In genomic region chr21:31288191-31288590, GRCh38 we compare ENCODE assay signal across 36 cellular contexts.
"Had no signal": no experiment of that assay in that cellular context is flagged by ENCODE, and none has a peak within 500 bp of the region (broad histone marks: within the 10 kb centered on the region; RNA-seq: fewer than 3 reads in every experiment).

No MANE protein-coding gene starts in this region.

- H3K4me3 Mint-ChIP-seq: activated B cell treated with CpG ODN at 0.5 μM for 24 hours; activated CD4-positive, alpha-beta memory T cell treated with anti-CD3 and anti-CD28 coated beads for 36 hours; activated CD4-positive, alpha-beta T cell treated with anti-CD3 and anti-CD28 coated beads, Interleukin-2, amount 10 ng/mL, durations not matched to agents 24 days and 14 days; activated CD8-positive, alpha-beta T cell treated with anti-CD3 and anti-CD28 coated beads for 36 hours; activated naive CD4-positive, alpha-beta T cell treated with anti-CD3 and anti-CD28 coated beads, Interleukin-2, amount 10 ng/mL, durations not matched to agents 7 days and 5 days; activated naive CD4-positive, alpha-beta T cell treated with anti-CD3 and anti-CD28 coated beads, Interleukin-2, amount 50 U/mL, for 24 hours; activated naive CD8-positive, alpha-beta T cell; activated naive CD8-positive, alpha-beta T cell treated with anti-CD3 and anti-CD28 coated beads, Interleukin-2, amount 10 ng/mL, durations not matched to agents 7 days and 5 days; activated naive CD8-positive, alpha-beta T cell treated with anti-CD3 and anti-CD28 coated beads, Interleukin-2, amount 50 U/mL, for 24 hours; activated T-helper 1 cell treated with anti-CD3 and anti-CD28 coated beads, Interleukin-12 subunit alpha, Interleukin-12 subunit beta, Interleukin-2, Interleukin-4 antibody, amounts not matched to agents 30 ng/mL and 10 ng/mL and 1 ng/mL, durations not matched to agents 14 hours and 24 hours and 36 hours; brain; central memory CD8-positive, alpha-beta T cell; T-helper 1 cell treated with Interleukin-12 subunit alpha and Interleukin-12 subunit beta and Interleukin-4 antibody, amounts not matched to agents 30 μg/mL and 1 μg/mL, for 36 hours; T-helper 2 cell treated with Interferon-gamma antibody and Interleukin-4, amounts not matched to agents 5 μg/mL and 100 μg/mL, for 36 hours had no signal

- ATAC-seq: activated CD8-positive, alpha-beta T cell treated with anti-CD3 and anti-CD28 coated beads for 36 hours; activated naive CD8-positive, alpha-beta T cell treated with anti-CD3 and anti-CD28 coated beads, Interleukin-2, amount 50 U/mL, for 24 hours had no signal

- H3K4me3 ChIP-seq: ascending aorta, cardiac muscle cell had no signal

- H3K4me1 ChIP-seq: ascending aorta had no signal

- DNase-seq: activated B cell treated with CpG ODN at 0.5 μM for 24 hours; activated CD4-positive, alpha-beta memory T cell treated with anti-CD3 and anti-CD28 coated beads for 36 hours; activated CD4-positive, alpha-beta T cell treated with anti-CD3 and anti-CD28 coated beads for 4 hours; activated CD4-positive, alpha-beta T cell treated with anti-CD3 and anti-CD28 coated beads, Interleukin-2, amount 10 ng/mL, durations not matched to agents 24 days and 14 days; activated CD4-positive, alpha-beta T cell treated with anti-CD3 and anti-CD28 coated beads, Interleukin-2, amount 50 U/mL, for 1 hour; activated CD4-positive, alpha-beta T cell treated with anti-CD3 and anti-CD28 coated beads, Interleukin-2, amount 50 U/mL, for 4 hours; activated CD4-positive, CD25-positive, alpha-beta regulatory T cell treated with anti-CD3 and anti-CD28 coated beads, Interleukin-2, amount 50 U/mL, for 72 hours; activated CD8-positive, alpha-beta memory T cell treated with anti-CD3 and anti-CD28 coated beads, Interleukin-2, amount 50 U/mL, for 4 hours; activated CD8-positive, alpha-beta T cell treated with anti-CD3 and anti-CD28 coated beads for 36 hours; activated effector memory CD4-positive, alpha-beta T cell treated with Interleukin-2 at 50 U/mL for 16 hours; activated gamma-delta T cell; activated naive CD4-positive, alpha-beta T cell treated with anti-CD3 and anti-CD28 coated beads, Interleukin-2, amount 10 ng/mL, durations not matched to agents 7 days and 5 days; activated naive CD4-positive, alpha-beta T cell treated with Interleukin-2 at 50 U/mL for 16 hours; activated naive CD8-positive, alpha-beta T cell treated with anti-CD3 and anti-CD28 coated beads, Interleukin-2, amount 10 ng/mL, durations not matched to agents 7 days and 5 days; activated naive CD8-positive, alpha-beta T cell treated with anti-CD3 and anti-CD28 coated beads, Interleukin-2, amount 50 U/mL, for 24 hours; activated T-cell treated with anti-CD3 and anti-CD28 coated beads for 4 hours; activated T-cell treated with anti-CD3 and anti-CD28 coated beads, Interleukin-2, amount 50 U/mL, for 1 hour; activated T-cell treated with anti-CD3 and anti-CD28 coated beads, Interleukin-2, amount 50 U/mL, for 48 hours; amygdala; anterior cingulate cortex; caudate nucleus; cerebellar nuclear complex; T-helper 1 cell; T-helper 2 cell; T-helper 9 cell had no signal

- H3K4me1 Mint-ChIP-seq: activated B cell treated with CpG ODN at 0.5 μM for 24 hours; brain; central memory CD8-positive, alpha-beta T cell had no signal

- H3K27ac Mint-ChIP-seq: activated B cell treated with CpG ODN at 0.5 μM for 24 hours; activated CD4-positive, alpha-beta memory T cell treated with anti-CD3 and anti-CD28 coated beads for 36 hours; activated CD4-positive, alpha-beta T cell treated with anti-CD3 and anti-CD28 coated beads, Interleukin-2, amount 10 ng/mL, durations not matched to agents 24 days and 14 days; activated CD8-positive, alpha-beta T cell treated with anti-CD3 and anti-CD28 coated beads for 36 hours; activated naive CD4-positive, alpha-beta T cell treated with anti-CD3 and anti-CD28 coated beads, Interleukin-2, amount 10 ng/mL, durations not matched to agents 7 days and 5 days; activated naive CD4-positive, alpha-beta T cell treated with anti-CD3 and anti-CD28 coated beads, Interleukin-2, amount 50 U/mL, for 24 hours; activated naive CD8-positive, alpha-beta T cell; activated naive CD8-positive, alpha-beta T cell treated with anti-CD3 and anti-CD28 coated beads, Interleukin-2, amount 10 ng/mL, durations not matched to agents 7 days and 5 days; activated naive CD8-positive, alpha-beta T cell treated with anti-CD3 and anti-CD28 coated beads, Interleukin-2, amount 50 U/mL, for 24 hours; activated T-helper 1 cell treated with anti-CD3 and anti-CD28 coated beads, Interleukin-12 subunit alpha, Interleukin-12 subunit beta, Interleukin-2, Interleukin-4 antibody, amounts not matched to agents 30 ng/mL and 10 ng/mL and 1 ng/mL, durations not matched to agents 14 hours and 24 hours and 36 hours; activated T-helper 2 cell treated with anti-CD3 and anti-CD28 coated beads, Interferon-gamma antibody, Interleukin-2, Interleukin-4, amounts not matched to agents 10 μg/mL and 5 μg/mL and 100 μg/mL, durations not matched to agents 14 hours and 24 hours and 36 hours; brain; T-helper 1 cell treated with Interleukin-12 subunit alpha and Interleukin-12 subunit beta and Interleukin-4 antibody, amounts not matched to agents 30 μg/mL and 1 μg/mL, for 36 hours; T-helper 2 cell treated with Interferon-gamma antibody and Interleukin-4, amounts not matched to agents 5 μg/mL and 100 μg/mL, for 36 hours had no signal

- H3K27me3 ChIP-seq: ascending aorta, cardiac muscle cell had no signal

- H3K36me3 ChIP-seq: ascending aorta, cardiac muscle cell had no signal

- H3K27ac ChIP-seq: ascending aorta, cardiac muscle cell, VCaP had no signal

- H3K27me3 Mint-ChIP-seq: activated B cell treated with CpG ODN at 0.5 μM for 24 hours; activated CD4-positive, alpha-beta memory T cell treated with anti-CD3 and anti-CD28 coated beads for 36 hours; activated CD4-positive, alpha-beta T cell treated with anti-CD3 and anti-CD28 coated beads, Interleukin-2, amount 10 ng/mL, durations not matched to agents 24 days and 14 days; activated CD8-positive, alpha-beta T cell treated with anti-CD3 and anti-CD28 coated beads for 36 hours; activated naive CD4-positive, alpha-beta T cell treated with anti-CD3 and anti-CD28 coated beads, Interleukin-2, amount 10 ng/mL, durations not matched to agents 7 days and 5 days; activated naive CD4-positive, alpha-beta T cell treated with anti-CD3 and anti-CD28 coated beads, Interleukin-2, amount 50 U/mL, for 24 hours; activated naive CD8-positive, alpha-beta T cell; activated naive CD8-positive, alpha-beta T cell treated with anti-CD3 and anti-CD28 coated beads, Interleukin-2, amount 10 ng/mL, durations not matched to agents 7 days and 5 days; activated naive CD8-positive, alpha-beta T cell treated with anti-CD3 and anti-CD28 coated beads, Interleukin-2, amount 50 U/mL, for 24 hours; brain; central memory CD8-positive, alpha-beta T cell had no signal

- H3K9me3 ChIP-seq: ascending aorta had no signal
